ENCODE assay signal across 22 cellular contexts in genomic region chr16:75226550-75227360, GRCh38. TPM values are rescaled to one million over a fixed set of nuclear protein-coding genes. Genes with fewer than 3 reads are reported as not detected.
DNase-seq lines count a peak whose midpoint lies in the region; ATAC-seq, FAIRE-seq and TF ChIP-seq lines count a peak whose summit lies in the region.
"Had no signal": no experiment of that assay in that cellular context is flagged by ENCODE, and none has a peak within 500 bp of the region (broad histone marks: within the 10 kb centered on the region; RNA-seq: fewer than 3 reads in every experiment).

No MANE protein-coding gene starts in this region.

- intact Hi-C loops in left cardiac atrium (cut with DNase I): no loop called here
- intact Hi-C loops in heart left ventricle (cut with DNase I): no loop called here
- intact Hi-C loops in colonic mucosa (cut with DNase I): no loop called here

- FAIRE-seq in RCC 7860 (lab: Jason Lieb, UNC): no peak
- FAIRE-seq: GM19239, urothelium cell line had no signal

- TF ChIP-seq POLR2A in heart left ventricle (IDR thresholded peaks at IDR 0.05): no peak

- H3K4me3 ChIP-seq in heart left ventricle (no peak overlapping the region), colonic mucosa (no peak overlapping the region)
- H3K4me3 ChIP-seq: MG63 had no signal

- peaks cover 0 to 44% (median 22%) of the 10 kb centered on the region in 9 donors for H3K36me3 ChIP-seq in heart left ventricle
- H3K36me3 ChIP-seq in colonic mucosa: peaks cover 9% of the 10 kb centered on the region
- H3K36me3 ChIP-seq: neutrophil had no signal

- H3K9ac ChIP-seq in colonic mucosa (ENCODE audit: low read depth in 2 of 2, low read length in 2 of 2): no peak overlapping the region

- TF ChIP-seq CTCF in heart left ventricle (IDR thresholded peaks at IDR 0.05): no peak
- TF ChIP-seq CTCF in colonic mucosa (IDR thresholded peaks at IDR 0.05): no peak

- no peak for ATAC-seq in left cardiac atrium
- no peak for ATAC-seq in heart left ventricle
- no peak for ATAC-seq in HG03354 (IDR thresholded peaks at IDR 0.05; ENCODE audit: poor library complexity, severe bottlenecking, unreplicated experiment)
- ATAC-seq: effector memory CD8-positive, alpha-beta T cell; T-helper 17 cell had no signal

- peaks cover 0 to 29% (median 10%) of the 10 kb centered on the region in 12 donors for H3K4me1 ChIP-seq in heart left ventricle
- H3K4me1 ChIP-seq in colonic mucosa: no peaks in the 10 kb centered on the region

- H3K9me3 ChIP-seq in heart left ventricle (no peaks in the 10 kb centered on the region), colonic mucosa (no peaks in the 10 kb centered on the region)
- H3K9me3 ChIP-seq: MG63, neutrophil had no signal

- 59 to 68% (median 64%) methylated on average over 13 to 22 of the region's 22 CpGs for WGBS in heart left ventricle, 4 donors

- no peak overlapping the region for H3K27ac ChIP-seq in heart left ventricle
- no peak overlapping the region for H3K27ac ChIP-seq in colonic mucosa
- H3K27ac ChIP-seq: neutrophil had no signal

- H3K27me3 ChIP-seq in heart left ventricle: peaks cover 0 to 9% (median 0%) of the 10 kb centered on the region in 9 donors
- H3K27me3 ChIP-seq in colonic mucosa: no peaks in the 10 kb centered on the region
- H3K27me3 ChIP-seq: MG63 had no signal

- DNase-seq in left cardiac atrium: peak; percentile 23
- no peak for DNase-seq in heart left ventricle
- peak; percentile 18 for DNase-seq in colonic mucosa
- no peak for DNase-seq in NCI-H1105 (lab: John Stamatoyannopoulos, UW)
- no peak for DNase-seq in RCC 7860 (ENCODE audit: low spot score)
- DNase-seq: activated CD4-positive, alpha-beta T cell treated with anti-CD3 and anti-CD28 coated beads, Interleukin-2, amount 50 U/mL, for 48 hours; effector memory CD8-positive, alpha-beta T cell; glutamatergic neuron; GOT3; MG63; NCI-H146; NCI-H2171; NCI-H526 treated with DMSO at 0.1 percent for 48 hours; stimulated activated CD8-positive, alpha-beta memory T cell treated with anti-CD3 and anti-CD28 coated beads, Interleukin-4, amount 100 ng/mL, for 48 hours; T-helper 17 cell had no signal

RNA-seq across cellular contexts. Expression of gene CTRB1, which starts 8.0 kb away (rescaled TPM):
- total RNA-seq in left cardiac atrium: 1 to 10 TPM in 1 of 2 donors, under 1 TPM in 1; 0.39 to 1.4 TPM
- 1 to 10 TPM in 5 of 9 donors, not detected in 4; 2.0 to 3.7 (median 3.0) TPM for total RNA-seq in heart left ventricle
- polyA plus RNA-seq in heart left ventricle: under 1 TPM in 1 of 2 donors, not detected in 1; 0.64 TPM
- 10 to 100 TPM in 1 of 2 donors, not detected in 1; 19.1 TPM for total RNA-seq in colonic mucosa
- total RNA-seq: chondrocyte, OCI-LY7, subcutaneous adipose tissue, T-helper 17 cell had no signal

RNA-seq across cellular contexts. Expression of gene CTRB2, which starts 19.8 kb away (rescaled TPM):
- total RNA-seq in left cardiac atrium (not detected), heart left ventricle (1 to 10 TPM in 4 of 9 donors, under 1 TPM in 1, not detected in 4; 0.98 to 3.7 (median 2.8) TPM), colonic mucosa (10 to 100 TPM in 1 of 2 donors, not detected in 1; 29.1 TPM)
- under 1 TPM in 1 of 2 donors, not detected in 1; 0.51 TPM for polyA plus RNA-seq in heart left ventricle
- total RNA-seq: chondrocyte, OCI-LY7, subcutaneous adipose tissue, T-helper 17 cell had no signal

RNA-seq across cellular contexts. Expression of gene BCAR1, which starts 24.7 kb away (rescaled TPM):
- 10 to 100 TPM; 46.5 to 65.9 TPM for total RNA-seq in left cardiac atrium
- total RNA-seq in heart left ventricle: 100 to 1,000 TPM in 1 of 9 donors, 10 to 100 TPM in 8; 51.4 to 129 (median 72.0) TPM
- polyA plus RNA-seq in heart left ventricle: 10 to 100 TPM; 54.2 to 89.2 TPM
- 100 to 1,000 TPM; 110 to 130 TPM for total RNA-seq in colonic mucosa

Comparison
In these comparisons a context has a peak if more than half of its experiments do, and no peak if none do; other contexts are left out.
1. DNase-seq: peak in left cardiac atrium (single experiment) and colonic mucosa (single experiment); none in heart left ventricle (0 of 5), NCI-H1105 (single experiment) and RCC 7860 (single experiment).